8 cellular contexts compared by ENCODE assay signal in the genomic region with DNA sequence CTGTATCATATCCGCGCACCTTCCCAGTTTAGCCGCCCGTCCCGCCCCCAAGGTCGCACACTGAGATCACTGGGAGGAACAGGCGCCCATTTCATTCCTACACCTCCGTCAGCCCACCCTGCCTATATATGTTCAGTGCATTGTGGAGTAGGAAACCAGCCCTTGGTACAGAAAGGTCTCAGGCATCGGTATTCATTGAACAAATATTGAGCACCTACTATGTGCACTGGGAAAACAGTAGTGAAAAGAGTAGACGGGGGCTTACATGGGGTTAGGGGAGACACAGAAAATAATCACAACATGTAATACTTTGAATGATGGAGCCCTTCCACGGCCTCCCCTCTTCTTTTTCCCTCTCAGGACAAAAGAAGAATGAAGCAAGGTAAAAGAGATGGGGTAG. TPM values are rescaled to one million over a fixed set of nuclear protein-coding genes. Genes with fewer than 3 reads are reported as not detected.
A peak's percentile ranks its signal among the peaks of the same experiment; 100 is the strongest.
DNase-seq lines count a peak whose midpoint lies in the region; ATAC-seq and TF ChIP-seq lines count a peak whose summit lies in the region.

No MANE protein-coding gene starts in this region.

- no peak overlapping the region for H3K27ac Mint-ChIP-seq in activated CD4-positive, alpha-beta T cell treated with anti-CD3 and anti-CD28 coated beads for 36 hours
- H3K27ac Mint-ChIP-seq in T-helper 17 cell, result peak overlapping the region; percentile 62
- peak overlapping the region; percentile 91 for H3K27ac Mint-ChIP-seq in stimulated activated naive B cell treated with anti-CD40 and anti-IgM and Interleukin-4, amounts not matched to agents 10 μg/mL and 1 μg/mL and 100 μg/mL, for 72 hours

- no peaks in the 10 kb centered on the region for H3K9me3 Mint-ChIP-seq in activated CD4-positive, alpha-beta T cell treated with anti-CD3 and anti-CD28 coated beads for 36 hours (ENCODE audit: low read depth)
- H3K9me3 Mint-ChIP-seq in stimulated activated naive B cell treated with anti-CD40 and anti-IgM and Interleukin-4, amounts not matched to agents 10 μg/mL and 1 μg/mL and 100 μg/mL, for 72 hours, result no peaks in the 10 kb centered on the region

- H3K36me3 Mint-ChIP-seq in activated CD4-positive, alpha-beta T cell treated with anti-CD3 and anti-CD28 coated beads for 36 hours (ENCODE audit: low read depth), result peaks cover 9% of the 10 kb centered on the region
- no peaks in the 10 kb centered on the region for H3K36me3 Mint-ChIP-seq in T-helper 17 cell (ENCODE audit: low read depth)
- H3K36me3 Mint-ChIP-seq in stimulated activated naive B cell treated with anti-CD40 and anti-IgM and Interleukin-4, amounts not matched to agents 10 μg/mL and 1 μg/mL and 100 μg/mL, for 72 hours, result peaks cover 14% of the 10 kb centered on the region in 2 donors

- H3K27me3 ChIP-seq in hepatocyte, result no peaks in the 10 kb centered on the region

- H3K4me1 ChIP-seq in hepatocyte (ENCODE audit: insufficient read depth), result peaks cover 9% of the 10 kb centered on the region

- H3K4me2 ChIP-seq in hepatocyte, result no peak overlapping the region

- POLR2A ChIA-PET in activated CD4-positive, alpha-beta T cell treated with anti-CD3 and anti-CD28 coated beads for 36 hours (lab: Charles Lee), result no interaction called here

- H3K27ac ChIP-seq in hepatocyte, result peak overlapping the region; percentile 90

- 90% methylated on average over 11 of the region's 11 CpGs for WGBS in hepatocyte (ENCODE audit: low lambda C conversion rate, missing lambda C conversion rate)

- CTCF ChIA-PET in activated CD4-positive, alpha-beta T cell treated with anti-CD3 and anti-CD28 coated beads for 36 hours (lab: Charles Lee), result interaction anchor here (0.7 kb wide), 1 partner anchor 16 kb away, joined by 3 read pairs; no protein-coding TSS in a partner anchor

- H4K20me1 ChIP-seq in hepatocyte (ENCODE audit: insufficient read depth, poor library complexity, severe bottlenecking), result no peaks in the 10 kb centered on the region

- TF ChIP-seq CTCF in hepatocyte (IDR thresholded peaks at IDR 0.05; ENCODE audit: poor library complexity), result no peak

- no peaks in the 10 kb centered on the region for H3K9me3 ChIP-seq in T-helper 17 cell (ENCODE audit: control insufficient read depth, low read length, poor library complexity, severe bottlenecking)
- no peaks in the 10 kb centered on the region for H3K9me3 ChIP-seq in hepatocyte (ENCODE audit: low read depth)

- H3K9me2 ChIP-seq in hepatocyte (replicated peaks; ENCODE audit: insufficient read depth), result no peaks in the 10 kb centered on the region

- no peak overlapping the region for H2AFZ ChIP-seq in hepatocyte

- H3K79me2 ChIP-seq in hepatocyte, result no peaks in the 10 kb centered on the region

- H3K27me3 Mint-ChIP-seq in activated CD4-positive, alpha-beta T cell treated with anti-CD3 and anti-CD28 coated beads for 36 hours, result no peaks in the 10 kb centered on the region
- no peaks in the 10 kb centered on the region for H3K27me3 Mint-ChIP-seq in T-helper 17 cell
- H3K27me3 Mint-ChIP-seq in stimulated activated naive B cell treated with anti-CD40 and anti-IgM and Interleukin-4, amounts not matched to agents 10 μg/mL and 1 μg/mL and 100 μg/mL, for 72 hours, result no peaks in the 10 kb centered on the region

- intact Hi-C loops in activated CD4-positive, alpha-beta T cell treated with anti-CD3 and anti-CD28 coated beads for 36 hours (cut with DNase I, micrococcal nuclease), result loop anchor here (2.0 to 10.0 kb wide), 3 partner anchors 35 to 952 kb away; a partner anchor contains a TSS

- no peak overlapping the region for H3K4me3 ChIP-seq in hepatocyte

- no peak for DNase-seq in activated CD4-positive, alpha-beta T cell treated with anti-CD3 and anti-CD28 coated beads for 36 hours
- DNase-seq in activated CD4-positive, alpha-beta T cell treated with anti-CD3 and anti-CD28 coated beads, Interleukin-2, amount 50 U/mL, for 1 hour, result no peak
- DNase-seq in T-helper 17 cell (no peak), hepatocyte (ENCODE audit: low spot score) (no peak), globus pallidus (ENCODE audit: low spot score) (no peak)
- DNase-seq in stimulated activated naive B cell treated with anti-CD40 and anti-IgM and Interleukin-4, amounts not matched to agents 10 μg/mL and 1 μg/mL and 100 μg/mL, for 72 hours, result no peak

- no peak for ATAC-seq in activated CD4-positive, alpha-beta T cell treated with anti-CD3 and anti-CD28 coated beads for 36 hours
- ATAC-seq in T-helper 17 cell (no peak), GM18502 (IDR thresholded peaks at IDR 0.05; ENCODE audit: poor library complexity, unreplicated experiment) (no peak), HG02678 (IDR thresholded peaks at IDR 0.05; ENCODE audit: unreplicated experiment) (no peak)
- no peak for ATAC-seq in stimulated activated naive B cell treated with anti-CD40 and anti-IgM and Interleukin-4, amounts not matched to agents 10 μg/mL and 1 μg/mL and 100 μg/mL, for 72 hours (replicated peaks)

- peak overlapping the region; percentile 80 for H3K4me3 Mint-ChIP-seq in activated CD4-positive, alpha-beta T cell treated with anti-CD3 and anti-CD28 coated beads for 36 hours
- peak overlapping the region; percentile 89 for H3K4me3 Mint-ChIP-seq in T-helper 17 cell
- peak overlapping the region; percentile 92 to 95 for H3K4me3 Mint-ChIP-seq in stimulated activated naive B cell treated with anti-CD40 and anti-IgM and Interleukin-4, amounts not matched to agents 10 μg/mL and 1 μg/mL and 100 μg/mL, for 72 hours

- no peaks in the 10 kb centered on the region for H3K36me3 ChIP-seq in hepatocyte (replicated peaks; ENCODE audit: insufficient read depth, low read depth)

- H3K4me1 Mint-ChIP-seq in activated CD4-positive, alpha-beta T cell treated with anti-CD3 and anti-CD28 coated beads for 36 hours, result peaks cover 18% of the 10 kb centered on the region
- peaks cover 14% of the 10 kb centered on the region for H3K4me1 Mint-ChIP-seq in T-helper 17 cell
- peaks cover 9 to 18% of the 10 kb centered on the region in 2 donors for H3K4me1 Mint-ChIP-seq in stimulated activated naive B cell treated with anti-CD40 and anti-IgM and Interleukin-4, amounts not matched to agents 10 μg/mL and 1 μg/mL and 100 μg/mL, for 72 hours

RNA-seq across cellular contexts. Expression of a gene that starts 0.8 kb away (rescaled TPM):
- total RNA-seq in activated CD4-positive, alpha-beta T cell treated with anti-CD3 and anti-CD28 coated beads for 36 hours, result 10 to 100 TPM; 23.3 to 28.8 TPM
- total RNA-seq in T-helper 17 cell (10 to 100 TPM in 1 of 2 donors, 1 to 10 TPM in 1; 9.9 to 10.8 TPM), hepatocyte (19.3 and 28.1 TPM in 2 replicates)
- 14.5 and 17.4 TPM in 2 replicates for polyA plus RNA-seq in hepatocyte

RNA-seq across cellular contexts. Expression of a gene that starts 34.4 kb away (rescaled TPM):
- 100 to 1,000 TPM; 115 to 116 TPM for total RNA-seq in activated CD4-positive, alpha-beta T cell treated with anti-CD3 and anti-CD28 coated beads for 36 hours
- total RNA-seq in T-helper 17 cell (10 to 100 TPM; 63.3 to 87.3 TPM), hepatocyte (179 and 184 TPM in 2 replicates)
- polyA plus RNA-seq in hepatocyte, result 123 and 124 TPM in 2 replicates
